14 cellular contexts compared by ENCODE assay signal in the genomic region with DNA sequence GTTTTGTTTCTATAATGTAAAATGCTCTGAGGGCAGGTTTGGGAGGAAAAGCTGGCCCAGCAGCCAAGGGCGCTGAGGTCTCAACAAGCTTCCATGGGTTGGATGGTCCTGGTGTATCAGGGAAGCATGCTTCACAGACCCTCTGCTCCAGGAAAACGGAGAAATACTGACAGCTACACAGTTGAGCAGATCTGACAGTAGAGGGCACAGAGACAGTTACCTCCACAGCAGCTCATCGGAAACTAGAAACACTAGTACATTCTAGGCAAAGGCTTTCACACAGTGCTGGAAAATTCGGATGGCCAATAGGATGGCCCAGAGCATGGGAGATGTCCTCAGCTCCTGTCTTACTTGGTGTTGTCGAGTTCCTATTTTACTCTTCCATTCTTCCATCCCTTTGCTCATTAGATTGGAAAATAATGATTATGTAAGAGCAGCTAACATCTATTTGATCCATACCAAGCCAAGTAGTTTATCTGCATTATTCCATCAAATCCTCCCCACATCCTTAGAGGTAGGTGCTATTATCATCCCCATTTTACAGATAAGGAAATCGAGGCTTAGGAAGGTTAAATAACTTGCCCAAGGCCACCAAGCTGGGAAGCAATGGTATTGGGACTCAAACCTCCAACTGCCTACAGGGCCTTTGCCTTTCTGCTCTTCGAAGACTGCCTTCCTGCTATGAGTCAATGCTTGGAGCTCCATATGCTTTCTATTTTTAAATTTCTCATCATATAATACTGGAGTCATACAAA. TPM values are rescaled to one million over a fixed set of nuclear protein-coding genes. Genes with fewer than 3 reads are reported as not detected.
"Had no signal": no experiment of that assay in that cellular context is flagged by ENCODE, and none has a peak within 500 bp of the region (broad histone marks: within the 10 kb centered on the region; RNA-seq: fewer than 3 reads in every experiment).

No MANE protein-coding gene starts in this region.

- H3K4me3 ChIP-seq: gastrocnemius medialis, pancreas, stomach, thyroid gland, uterus had no signal

- H3K36me3 ChIP-seq: pancreas, thyroid gland, uterus had no signal

- H3K4me1 ChIP-seq: uterus had no signal

- H3K27ac ChIP-seq: gastrocnemius medialis, pancreas, stomach had no signal

- ATAC-seq: gastrocnemius medialis, pancreas had no signal

- DNase-seq: activated CD4-positive, alpha-beta memory T cell treated with anti-CD3 and anti-CD28 coated beads for 36 hours; activated CD4-positive, alpha-beta T cell treated with anti-CD3 and anti-CD28 coated beads for 1 hour; activated gamma-delta T cell; activated T-cell treated with anti-CD3 and anti-CD28 coated beads, Interleukin-2, amount 50 U/mL, for 48 hours; amygdala; esophagus squamous epithelium; gastrocnemius medialis; stimulated activated CD4-positive, alpha-beta T cell treated with anti-CD3 and anti-CD28 coated beads, Interleukin-15, amount 100 ng/mL, for 24 hours; stomach; uterus had no signal

- H3K9me3 ChIP-seq: esophagus squamous epithelium, gastrocnemius medialis, pancreas, stomach, thyroid gland, uterus had no signal

- H3K27me3 ChIP-seq: gastrocnemius medialis, pancreas, thyroid gland, uterus had no signal

RNA-seq across cellular contexts. Expression of gene LMO2, which starts 28.3 kb away (rescaled TPM):
- total RNA-seq: activated CD4-positive, alpha-beta memory T cell treated with anti-CD3 and anti-CD28 coated beads for 36 hours; chondrocyte; T-helper 2 cell treated with Interferon-gamma antibody and Interleukin-4, amounts not matched to agents 100 ng/mL and 5 ng/mL, for 36 hours had no signal
